34 cellular contexts compared by ENCODE assay signal in genomic region chr14:80901813-80902212, GRCh38. TPM values are rescaled to one million over a fixed set of nuclear protein-coding genes. Genes with fewer than 3 reads are reported as not detected.
"Had no signal": no experiment of that assay in that cellular context is flagged by ENCODE, and none has a peak within 500 bp of the region (broad histone marks: within the 10 kb centered on the region; RNA-seq: fewer than 3 reads in every experiment).

No MANE protein-coding gene starts in this region.

- H3K27me3 Mint-ChIP-seq: dendritic cell treated with granulocyte-macrophage colony-stimulating factor and Interleukin-4, amounts not matched to agents 40 ng/mL and 50 ng/mL, for 4 days; naive B cell; natural killer cell treated with Interleukin-12 subunit alpha and Interleukin-12 subunit beta and Interleukin-15 and Interleukin-18, amount 100 ng/mL, for 72 hours; type B pancreatic cell had no signal

- H3K79me2 ChIP-seq: hepatocyte had no signal

- DNase-seq: colonic mucosa; effector CD8-positive, alpha-beta T cell; endodermal cell; foreskin keratinocyte; heart left ventricle; left cardiac atrium; left lung; mesenchymal stem cell; mucosa of descending colon; naive B cell; right lobe of liver; small intestine; stimulated activated CD4-positive, alpha-beta T cell treated with anti-CD3 and anti-CD28 coated beads, Interleukin-15, amount 100 ng/mL, for 24 hours; stimulated activated CD4-positive, alpha-beta T cell treated with anti-CD3 and anti-CD28 coated beads, Interleukin-2, amount 100 ng/mL, for 48 hours; stimulated activated naive CD4-positive, alpha-beta T cell; substantia nigra; testis; tibial artery had no signal

- H3K9me3 ChIP-seq: colonic mucosa, esophagus muscularis mucosa, gastroesophageal sphincter, heart left ventricle, left lung, mucosa of descending colon, right lobe of liver, testis, tibial artery had no signal

- FAIRE-seq: endothelial cell of umbilical vein, islet of Langerhans, small intestine had no signal

- H3K27me3 ChIP-seq: colonic mucosa, esophagus muscularis mucosa, foreskin keratinocyte, gastroesophageal sphincter, heart left ventricle, hepatocyte, left lung, neural progenitor cell, right lobe of liver, testis, tibial artery had no signal

- H2AFZ ChIP-seq: hepatocyte, neural progenitor cell had no signal

- H3K27ac Mint-ChIP-seq: dendritic cell treated with granulocyte-macrophage colony-stimulating factor and Interleukin-4, amounts not matched to agents 40 ng/mL and 50 ng/mL, for 4 days; mesothelial cell of epicardium; naive B cell; natural killer cell treated with Interleukin-12 subunit alpha and Interleukin-12 subunit beta and Interleukin-15 and Interleukin-18, amount 100 ng/mL, for 72 hours; neural progenitor cell; type B pancreatic cell had no signal

- H3K4me3 Mint-ChIP-seq: dendritic cell treated with granulocyte-macrophage colony-stimulating factor and Interleukin-4, amounts not matched to agents 40 ng/mL and 50 ng/mL, for 4 days; endodermal cell; mesothelial cell of epicardium; naive B cell; natural killer cell treated with Interleukin-12 subunit alpha and Interleukin-12 subunit beta and Interleukin-15 and Interleukin-18, amount 100 ng/mL, for 72 hours; neural progenitor cell; type B pancreatic cell had no signal

- H3K27ac ChIP-seq: colonic mucosa, esophagus muscularis mucosa, foreskin keratinocyte, gastroesophageal sphincter, heart left ventricle, hepatocyte, left lung, neural progenitor cell, right lobe of liver, testis, tibial artery had no signal

- H3K4me3 ChIP-seq: colonic mucosa, esophagus muscularis mucosa, gastroesophageal sphincter, heart left ventricle, hepatocyte, left lung, mucosa of descending colon, right lobe of liver, testis, tibial artery had no signal

- H3K4me1 Mint-ChIP-seq: mesothelial cell of epicardium, naive B cell, neural progenitor cell had no signal

- H3K9me3 Mint-ChIP-seq: dendritic cell treated with granulocyte-macrophage colony-stimulating factor and Interleukin-4, amounts not matched to agents 40 ng/mL and 50 ng/mL, for 4 days; endodermal cell; naive B cell; natural killer cell treated with Interleukin-12 subunit alpha and Interleukin-12 subunit beta and Interleukin-15 and Interleukin-18, amount 100 ng/mL, for 72 hours; neural progenitor cell; type B pancreatic cell had no signal

- H3K9ac ChIP-seq: neural progenitor cell had no signal

- H3K4me2 ChIP-seq: hepatocyte, neural progenitor cell had no signal

- H3K4me1 ChIP-seq: colonic mucosa, esophagus muscularis mucosa, gastroesophageal sphincter, heart left ventricle, left lung, right lobe of liver, testis, tibial artery had no signal

- H3K36me3 ChIP-seq: colonic mucosa, left lung, neural progenitor cell, right lobe of liver had no signal

- ATAC-seq: foreskin keratinocyte, gastroesophageal sphincter, heart left ventricle, left cardiac atrium, left lung, mucosa of descending colon, right lobe of liver had no signal

RNA-seq across cellular contexts. Expression of gene TSHR, which starts 53.6 kb away (rescaled TPM):
- total RNA-seq: chondrocyte; endothelial cell of umbilical vein; epithelial cell of proximal tubule; fibroblast of lung; foreskin keratinocyte; heart left ventricle; hepatocyte; kidney epithelial cell; left cardiac atrium; lung microvascular endothelial cell; mesothelial cell of epicardium; natural killer cell treated with Interleukin-12 subunit alpha and Interleukin-12 subunit beta and Interleukin-15 and Interleukin-18, amount 100 ng/mL, for 72 hours; osteoblast had no signal
- polyA plus RNA-seq: endothelial cell of umbilical vein, fibroblast of lung, foreskin keratinocyte, heart left ventricle had no signal
